20 cellular contexts compared by ENCODE assay signal in the genomic region with DNA sequence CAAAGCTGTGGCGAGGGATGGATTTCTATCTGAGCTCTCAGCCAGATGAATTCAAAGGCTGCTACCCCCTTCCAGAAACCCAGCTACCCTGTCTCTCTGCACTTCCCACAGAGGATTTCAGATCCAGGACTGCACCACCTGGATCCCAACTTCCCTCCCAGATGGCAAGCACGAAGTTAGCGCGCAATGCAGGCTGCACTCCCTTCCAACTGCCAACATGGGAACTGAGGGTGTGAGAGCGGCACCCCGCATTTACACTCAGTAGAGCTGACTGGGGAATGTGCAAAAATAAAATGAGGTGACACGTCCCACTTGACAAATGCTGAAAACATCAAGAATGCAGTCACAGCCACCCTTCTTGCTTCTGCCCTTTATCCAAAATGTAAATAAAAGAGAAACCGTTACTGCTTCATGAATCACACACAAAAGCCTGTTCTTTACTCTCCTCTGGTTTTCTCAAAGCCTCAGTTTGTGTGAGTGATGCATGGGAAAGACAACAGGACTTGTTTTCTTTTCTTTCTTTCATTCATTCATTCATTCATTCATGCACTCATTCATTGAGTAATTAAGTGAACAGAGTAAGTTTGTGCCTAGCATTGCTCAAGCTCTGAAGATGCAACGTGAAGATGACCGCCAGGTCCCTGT.
A peak's percentile ranks its signal among the peaks of the same experiment; 100 is the strongest.
DNase-seq lines count a peak whose midpoint lies in the region; ATAC-seq, FAIRE-seq and TF ChIP-seq lines count a peak whose summit lies in the region.
"Had no signal": no experiment of that assay in that cellular context is flagged by ENCODE, and none has a peak within 500 bp of the region (broad histone marks: within the 10 kb centered on the region; RNA-seq: fewer than 3 reads in every experiment).

No MANE protein-coding gene starts in this region.

- H3K27me3 Mint-ChIP-seq in dendritic cell treated with granulocyte-macrophage colony-stimulating factor and Interleukin-4, amounts not matched to agents 40 ng/mL and 50 ng/mL, for 4 days, result no peaks in the 10 kb centered on the region

- peaks cover 49% of the 10 kb centered on the region for H3K4me1 ChIP-seq in HepG2 (ENCODE audit: insufficient read depth, low read length)
- peaks cover 0 to 18% (median 10%) of the 10 kb centered on the region in 4 donors for H3K4me1 ChIP-seq in right lobe of liver
- peaks cover 32 to 35% of the 10 kb centered on the region in 2 donors for H3K4me1 ChIP-seq in neuronal stem cell (ENCODE audit: control insufficient read depth in 2 of 2, insufficient read depth in 1 of 2, low read depth in 1 of 2, low read length in 2 of 2)
- H3K4me1 ChIP-seq in mesenchymal stem cell (ENCODE audit: control insufficient read depth, insufficient read depth, low read depth, low read length), result peaks cover 19% of the 10 kb centered on the region
- peaks cover 28% of the 10 kb centered on the region for H3K4me1 ChIP-seq in mucosa of descending colon (ENCODE audit: low read depth)

- H3K4me2 ChIP-seq in HepG2 (ENCODE audit: low read depth, low read length), result no peak overlapping the region
- H3K4me2 ChIP-seq in neuronal stem cell (ENCODE audit: insufficient read depth, low read length, poor library complexity, severe bottlenecking), result no peak overlapping the region
- no peak overlapping the region for H3K4me2 ChIP-seq in mesenchymal stem cell (ENCODE audit: low read length, poor library complexity, severe bottlenecking)

- no peaks in the 10 kb centered on the region for H3K79me2 ChIP-seq in HepG2 (ENCODE audit: insufficient read depth, low read length)

- CTCF ChIA-PET in HepG2 (lab: Yijun Ruan, JAX; ENCODE audit: low intra/inter-chr PET ratio, low total read pairs), result no interaction called here

- no peak overlapping the region for H2AK5ac ChIP-seq in neuronal stem cell (ENCODE audit: low read depth, low read length)
- no peak overlapping the region for H2AK5ac ChIP-seq in mesenchymal stem cell (ENCODE audit: low read length, severe bottlenecking)

- no peaks in the 10 kb centered on the region for H3K36me3 ChIP-seq in HepG2 (replicated peaks in 1 of 2; ENCODE audit: control insufficient read depth in 1 of 2, insufficient read depth in 2 of 2, low read length in 2 of 2)
- H3K36me3 ChIP-seq in right lobe of liver, result no peaks in the 10 kb centered on the region
- H3K36me3 ChIP-seq in neuronal stem cell (replicated peaks in 1 of 2; ENCODE audit: control insufficient read depth in 2 of 2, insufficient read depth in 2 of 2, low read length in 2 of 2), result no peaks in the 10 kb centered on the region
- H3K36me3 ChIP-seq in mesenchymal stem cell (ENCODE audit: control insufficient read depth in 1 of 2, insufficient read depth in 2 of 2, low read depth in 1 of 2, low read length in 2 of 2), result no peaks in the 10 kb centered on the region
- H3K36me3 ChIP-seq in mucosa of descending colon (ENCODE audit: low read depth), result no peaks in the 10 kb centered on the region

- 79% methylated on average over 9 of the region's 10 CpGs for WGBS in HepG2 (ENCODE audit: low lambda C conversion rate)
- WGBS in right lobe of liver (ENCODE audit: insufficient coverage, low coverage, low lambda C conversion rate, missing lambda C conversion rate), result 77% methylated on average over 3 of the region's 10 CpGs
- WGBS in neuronal stem cell (ENCODE audit: extremely low coverage in 2 of 2, insufficient read length in 2 of 2, insufficient replicate concordance in 1 of 2), 2 donors, result no CpG with 5 or more reads among the region's 10 CpGs
- WGBS in mesenchymal stem cell, result 90% methylated on average over 9 of the region's 10 CpGs

- TF ChIP-seq EP300 in HepG2 (IDR thresholded peaks at IDR 0.05; ENCODE audit: low read depth in 2 of 2, low read length in 2 of 2) (no peak), HepG2 (CRISPR knock-in tag; IDR thresholded peaks at IDR 0.05; ENCODE audit: borderline replicate concordance) (no peak)

- POLR2A ChIA-PET in HepG2 (lab: Yijun Ruan, JAX), result no interaction called here

- H3K79me1 ChIP-seq in neuronal stem cell (ENCODE audit: low read depth, low read length), result peaks cover 8% of the 10 kb centered on the region
- H3K79me1 ChIP-seq in mesenchymal stem cell (replicated peaks; ENCODE audit: low read length, poor library complexity, severe bottlenecking), result peaks cover 2% of the 10 kb centered on the region

- H3K27ac Mint-ChIP-seq in dendritic cell treated with granulocyte-macrophage colony-stimulating factor and Interleukin-4, amounts not matched to agents 40 ng/mL and 50 ng/mL, for 4 days, result peak overlapping the region; percentile 85
- H3K27ac Mint-ChIP-seq: mesothelial cell of epicardium had no signal

- no peaks in the 10 kb centered on the region for H4K20me1 ChIP-seq in HepG2 (ENCODE audit: insufficient read depth, low read length)

- H4K8ac ChIP-seq in neuronal stem cell (ENCODE audit: low read depth, low read length) (no peak overlapping the region), mesenchymal stem cell (ENCODE audit: low read length) (no peak overlapping the region)

- H3K36me3 Mint-ChIP-seq in dendritic cell treated with granulocyte-macrophage colony-stimulating factor and Interleukin-4, amounts not matched to agents 40 ng/mL and 50 ng/mL, for 4 days (ENCODE audit: low read depth), result peaks cover 52% of the 10 kb centered on the region
- H3K36me3 Mint-ChIP-seq: mesothelial cell of epicardium had no signal

- TF ChIP-seq POLR2A in HepG2 (IDR thresholded peaks at IDR 0.05; ENCODE audit: insufficient read depth in 1 of 2, low read depth in 2 of 2, low read length in 2 of 2) (no peak), right lobe of liver (IDR thresholded peaks at IDR 0.05) (no peak)

- no peak overlapping the region for H3K9ac ChIP-seq in HepG2 (ENCODE audit: insufficient read depth, low read depth, low read length)
- H3K9ac ChIP-seq in neuronal stem cell (ENCODE audit: low read depth, low read length, poor library complexity), result peak overlapping the region; percentile 51
- H3K9ac ChIP-seq in mesenchymal stem cell (ENCODE audit: low read length), result no peak overlapping the region

- H3K23ac ChIP-seq in neuronal stem cell (ENCODE audit: low read depth, low read length, poor library complexity) (no peak overlapping the region), mesenchymal stem cell (ENCODE audit: low read length in 2 of 2) (no peak overlapping the region)

- no peak for ATAC-seq in HepG2
- no peak for ATAC-seq in right lobe of liver
- no peak for ATAC-seq in mucosa of descending colon
- ATAC-seq: left lobe of liver had no signal

- no peak overlapping the region for H2BK120ac ChIP-seq in neuronal stem cell (ENCODE audit: low read depth, low read length)
- no peak overlapping the region for H2BK120ac ChIP-seq in mesenchymal stem cell (ENCODE audit: low read depth, low read length)

- H3K4me1 Mint-ChIP-seq in dendritic cell treated with granulocyte-macrophage colony-stimulating factor and Interleukin-4, amounts not matched to agents 40 ng/mL and 50 ng/mL, for 4 days (ENCODE audit: low read depth), result peaks cover 98% of the 10 kb centered on the region

- H4K91ac ChIP-seq in neuronal stem cell (ENCODE audit: low read depth, low read length, poor library complexity) (no peak overlapping the region), mesenchymal stem cell (ENCODE audit: low read length) (no peak overlapping the region)

- H3K18ac ChIP-seq in neuronal stem cell (ENCODE audit: low read length) (peak overlapping the region; percentile 15), mesenchymal stem cell (ENCODE audit: low read depth in 1 of 2, low read length in 2 of 2) (no peak overlapping the region)

- no TSS peak for BruUV-seq in HepG2 (replicated peaks; lab: Mats Ljungman, UMichigan)

- no peak overlapping the region for H3K14ac ChIP-seq in neuronal stem cell (ENCODE audit: low read length)
- H3K14ac ChIP-seq in mesenchymal stem cell (ENCODE audit: low read length in 2 of 2), result no peak overlapping the region

- no peak for FAIRE-seq in HepG2 (lab: Jason Lieb, UNC)
- FAIRE-seq: GM19239 had no signal

- H3K27me3 ChIP-seq in HepG2 (ENCODE audit: control insufficient read depth in 1 of 2, insufficient read depth in 2 of 2, low read length in 2 of 2), result no peaks in the 10 kb centered on the region
- no peaks in the 10 kb centered on the region for H3K27me3 ChIP-seq in right lobe of liver
- H3K27me3 ChIP-seq in neuronal stem cell (ENCODE audit: control insufficient read depth in 3 of 3, insufficient read depth in 3 of 3, low read depth in 1 of 3, low read length in 3 of 3), result peaks cover 0 to 2% (median 0%) of the 10 kb centered on the region in 3 experiments
- peaks cover 0 to 3% of the 10 kb centered on the region in 2 experiments for H3K27me3 ChIP-seq in mesenchymal stem cell (ENCODE audit: control insufficient read depth in 1 of 2, insufficient read depth in 1 of 2, low read length in 2 of 2)
- H3K27me3 ChIP-seq: spleen had no signal

- intact Hi-C loops in HepG2 (cut with micrococcal nuclease; ENCODE audit: unreplicated experiment), result loop anchor here (10.0 kb wide), 1 partner anchor 85 kb away; a partner anchor contains a TSS
- intact Hi-C loops in right lobe of liver (cut with DNase I), result no loop called here
- intact Hi-C loops in dendritic cell treated with granulocyte-macrophage colony-stimulating factor and Interleukin-4, amounts not matched to agents 40 ng/mL and 50 ng/mL, for 4 days (cut with micrococcal nuclease), result loop anchor here (1.0 to 10.0 kb wide), 4 partner anchors 17 to 77 kb away; no protein-coding TSS in a partner anchor
- intact Hi-C loops in mucosa of descending colon (cut with DNase I, micrococcal nuclease), result no loop called here

- H2BK5ac ChIP-seq in neuronal stem cell (ENCODE audit: low read length) (no peak overlapping the region), mesenchymal stem cell (ENCODE audit: low read depth, low read length, poor library complexity, severe bottlenecking) (no peak overlapping the region)

- H3K4me3 ChIP-seq in HepG2 (replicated peaks in 1 of 3; ENCODE audit: insufficient read depth in 1 of 3, low read depth in 2 of 3, low read length in 3 of 3), result no peak overlapping the region
- H3K4me3 ChIP-seq in right lobe of liver, result no peak overlapping the region
- no peak overlapping the region for H3K4me3 ChIP-seq in neuronal stem cell (ENCODE audit: low read length in 2 of 2)
- H3K4me3 ChIP-seq in mesenchymal stem cell (ENCODE audit: insufficient read depth in 1 of 2, low read depth in 1 of 2, low read length in 2 of 2), result no peak overlapping the region
- no peak overlapping the region for H3K4me3 ChIP-seq in mucosa of descending colon
- H3K4me3 ChIP-seq: spleen had no signal

- H2BK15ac ChIP-seq in neuronal stem cell (ENCODE audit: low read length), result no peak overlapping the region
- H2BK15ac ChIP-seq in mesenchymal stem cell (ENCODE audit: low read depth, poor library complexity, severe bottlenecking), result no peak overlapping the region

- H3K9me3 ChIP-seq in HepG2 (ENCODE audit: low read length) (no peaks in the 10 kb centered on the region), right lobe of liver (no peaks in the 10 kb centered on the region), neuronal stem cell (replicated peaks in 1 of 2; ENCODE audit: control insufficient read depth in 2 of 2, insufficient read depth in 1 of 2, low read depth in 1 of 2, low read length in 2 of 2) (no peaks in the 10 kb centered on the region), mesenchymal stem cell (ENCODE audit: control insufficient read depth, low read length) (no peaks in the 10 kb centered on the region), mucosa of descending colon (no peaks in the 10 kb centered on the region)
- H3K9me3 ChIP-seq: spleen had no signal

- H2AFZ ChIP-seq in HepG2 (ENCODE audit: low read length) (no peak overlapping the region), neuronal stem cell (ENCODE audit: low read length) (no peak overlapping the region), mesenchymal stem cell (ENCODE audit: low read depth, low read length) (no peak overlapping the region)

- H2BK12ac ChIP-seq in neuronal stem cell (ENCODE audit: low read length), result no peak overlapping the region
- no peak overlapping the region for H2BK12ac ChIP-seq in mesenchymal stem cell (ENCODE audit: low read length in 2 of 2)

- TF ChIP-seq CTCF in HepG2 (CRISPR knock-in tag; IDR thresholded peaks at IDR 0.05) (no peak), right lobe of liver (IDR thresholded peaks at IDR 0.05) (no peak), mucosa of descending colon (IDR thresholded peaks at IDR 0.05) (no peak)

- TF ChIP-seq RAD21 in HepG2 (CRISPR knock-in tag; IDR thresholded peaks at IDR 0.05), result no peak

- no peaks in the 10 kb centered on the region for H3K9me3 Mint-ChIP-seq in dendritic cell treated with granulocyte-macrophage colony-stimulating factor and Interleukin-4, amounts not matched to agents 40 ng/mL and 50 ng/mL, for 4 days
- H3K9me3 Mint-ChIP-seq: mesothelial cell of epicardium had no signal

- H3K27ac ChIP-seq in HepG2 (ENCODE audit: extremely low read length, insufficient read depth, low read length) (no peak overlapping the region), right lobe of liver (no peak overlapping the region), neuronal stem cell (replicated peaks; ENCODE audit: low read length) (no peak overlapping the region), mesenchymal stem cell (ENCODE audit: low read length, poor library complexity, severe bottlenecking) (no peak overlapping the region)

- no peak overlapping the region for H3K4me3 Mint-ChIP-seq in dendritic cell treated with granulocyte-macrophage colony-stimulating factor and Interleukin-4, amounts not matched to agents 40 ng/mL and 50 ng/mL, for 4 days
- H3K4me3 Mint-ChIP-seq: mesothelial cell of epicardium had no signal

- DNase-seq in HepG2 (ENCODE audit: low spot score) (no peak), right lobe of liver (no peak), neuronal stem cell (ENCODE audit: low spot score) (no peak), mesenchymal stem cell (no peak), COLO668 (lab: John Stamatoyannopoulos, UW; ENCODE audit: unreplicated experiment) (no peak), mucosa of descending colon (no peak), NCI-H345 (lab: John Stamatoyannopoulos, UW) (no peak)
- DNase-seq: activated CD4-positive, alpha-beta T cell treated with anti-CD3 and anti-CD28 coated beads for 4 hours; cerebellar nuclear complex; NCI-H187; NCI-H774; OCI-M1; SHP77 treated with DMSO at 0.1 percent for 48 hours; stimulated activated CD4-positive, alpha-beta T cell treated with anti-CD3 and anti-CD28 coated beads, Interleukin-4, amount 100 ng/mL, for 4 hours; T-helper 1 cell had no signal

- in situ Hi-C loops in HepG2 (cut with HindIII; ENCODE audit: extremely low pct_ligation_motif_present, low pct_unique_long_range_greater_than_20kb), result no loop called here

- H3K4ac ChIP-seq in neuronal stem cell (ENCODE audit: low read length) (no peak overlapping the region), mesenchymal stem cell (ENCODE audit: low read depth in 1 of 2, low read length in 2 of 2) (no peak overlapping the region)

Comparison
In these comparisons a context has a peak if more than half of its experiments do, and no peak if none do; other contexts are left out.
1. intact Hi-C loops: an anchor here in HepG2 (10.0 kb wide) and dendritic cell treated with granulocyte-macrophage colony-stimulating factor and Interleukin-4, amounts not matched to agents 40 ng/mL and 50 ng/mL, for 4 days (1.0 to 10.0 kb wide); none called in right lobe of liver and mucosa of descending colon.